9 cellular contexts compared by ENCODE assay signal in genomic region chr7:157278791-157279678, GRCh38. TPM values are rescaled to one million over a fixed set of nuclear protein-coding genes. Genes with fewer than 3 reads are reported as not detected.
DNase-seq lines count a peak whose midpoint lies in the region; ATAC-seq and TF ChIP-seq lines count a peak whose summit lies in the region.
"Had no signal": no experiment of that assay in that cellular context is flagged by ENCODE, and none has a peak within 500 bp of the region (broad histone marks: within the 10 kb centered on the region; RNA-seq: fewer than 3 reads in every experiment).

No MANE protein-coding gene starts in this region.

- H3K27me3 ChIP-seq in vagina: no peaks in the 10 kb centered on the region

- CTCF ChIA-PET in activated naive CD4-positive, alpha-beta T cell treated with anti-CD3 and anti-CD28 coated beads, Interleukin-2, amount 10 ng/mL, durations not matched to agents 7 days and 5 days (lab: Charles Lee): no interaction called here

- no peaks in the 10 kb centered on the region for H3K36me3 Mint-ChIP-seq in activated naive CD4-positive, alpha-beta T cell treated with anti-CD3 and anti-CD28 coated beads, Interleukin-2, amount 10 ng/mL, durations not matched to agents 7 days and 5 days
- no peaks in the 10 kb centered on the region for H3K36me3 Mint-ChIP-seq in activated naive CD4-positive, alpha-beta T cell treated with anti-CD3 and anti-CD28 coated beads, Interleukin-2, amount 50 U/mL, for 72 hours

- H3K27me3 Mint-ChIP-seq in activated naive CD4-positive, alpha-beta T cell treated with anti-CD3 and anti-CD28 coated beads, Interleukin-2, amount 10 ng/mL, durations not matched to agents 7 days and 5 days: peaks cover 63% of the 10 kb centered on the region

- no peak for ATAC-seq in activated naive CD4-positive, alpha-beta T cell treated with anti-CD3 and anti-CD28 coated beads, Interleukin-2, amount 50 U/mL, for 72 hours
- ATAC-seq in left lobe of liver (peak; percentile 34), GM21576 (IDR thresholded peaks at IDR 0.05; ENCODE audit: unreplicated experiment) (no peak), GM18502 (IDR thresholded peaks at IDR 0.05; ENCODE audit: poor library complexity, unreplicated experiment) (no peak)

- H3K4me3 ChIP-seq in astrocyte of the cerebellum (ENCODE audit: low read depth, low read length) (peak overlapping the region; percentile 30), vagina (peak overlapping the region; percentile 46 to 57)

- TF ChIP-seq POLR2A in vagina (IDR thresholded peaks at IDR 0.05): no peak

- H3K4me3 Mint-ChIP-seq in activated naive CD4-positive, alpha-beta T cell treated with anti-CD3 and anti-CD28 coated beads, Interleukin-2, amount 10 ng/mL, durations not matched to agents 7 days and 5 days: no peak overlapping the region

- H3K27ac Mint-ChIP-seq in activated naive CD4-positive, alpha-beta T cell treated with anti-CD3 and anti-CD28 coated beads, Interleukin-2, amount 10 ng/mL, durations not matched to agents 7 days and 5 days: no peak overlapping the region
- no peak overlapping the region for H3K27ac Mint-ChIP-seq in activated naive CD4-positive, alpha-beta T cell treated with anti-CD3 and anti-CD28 coated beads, Interleukin-2, amount 50 U/mL, for 72 hours

- no peaks in the 10 kb centered on the region for H3K9me3 ChIP-seq in vagina

- no peaks in the 10 kb centered on the region for H3K36me3 ChIP-seq in vagina

- TF ChIP-seq CTCF in astrocyte of the cerebellum (IDR thresholded peaks at IDR 0.05; ENCODE audit: low read depth, low read length, missing control alignments) (no peak), vagina (IDR thresholded peaks at IDR 0.05) (no peak)

- in situ Hi-C loops in astrocyte of the cerebellum (cut with HindIII; ENCODE audit: low sequenced_read_pairs): no loop called here

- intact Hi-C loops in vagina (cut with DNase I): loop anchor here (10.0 kb wide), 1 partner anchor 314 kb away; no protein-coding TSS in a partner anchor

- peaks cover 30% of the 10 kb centered on the region for H3K4me1 ChIP-seq in vagina

- peak overlapping the region; percentile 72 for H3K27ac ChIP-seq in vagina

- peaks cover 19% of the 10 kb centered on the region for H3K4me1 Mint-ChIP-seq in activated naive CD4-positive, alpha-beta T cell treated with anti-CD3 and anti-CD28 coated beads, Interleukin-2, amount 10 ng/mL, durations not matched to agents 7 days and 5 days

- DNase-seq in activated naive CD4-positive, alpha-beta T cell treated with anti-CD3 and anti-CD28 coated beads, Interleukin-2, amount 10 ng/mL, durations not matched to agents 7 days and 5 days: peak; percentile 19
- no peak for DNase-seq in activated naive CD4-positive, alpha-beta T cell treated with anti-CD3 and anti-CD28 coated beads, Interleukin-2, amount 50 U/mL, for 72 hours (ENCODE audit: low spot score in 2 of 2)
- DNase-seq in astrocyte of the cerebellum (ENCODE audit: low read depth) (no peak), left lobe of liver (ENCODE audit: low spot score) (no peak), vagina (ENCODE audit: extremely low spot score in 2 of 2) (no peak), NCI-H2171 treated with DMSO at 0.1 percent for 48 hours (lab: John Stamatoyannopoulos, UW) (no peak)
- DNase-seq: DND-41 had no signal

- no peaks in the 10 kb centered on the region for H3K9me3 Mint-ChIP-seq in activated naive CD4-positive, alpha-beta T cell treated with anti-CD3 and anti-CD28 coated beads, Interleukin-2, amount 10 ng/mL, durations not matched to agents 7 days and 5 days
- H3K9me3 Mint-ChIP-seq in activated naive CD4-positive, alpha-beta T cell treated with anti-CD3 and anti-CD28 coated beads, Interleukin-2, amount 50 U/mL, for 72 hours: no peaks in the 10 kb centered on the region

RNA-seq across cellular contexts. Expression of gene DNAJB6, which starts 57.8 kb away (rescaled TPM):
- 10 to 100 TPM; 71.7 to 74.9 TPM for total RNA-seq in activated naive CD4-positive, alpha-beta T cell treated with anti-CD3 and anti-CD28 coated beads, Interleukin-2, amount 50 U/mL, for 72 hours
- total RNA-seq in left lobe of liver (26.3 TPM), vagina (93.1 TPM)
